10 cellular contexts compared by ENCODE assay signal in genomic region chr6:105985098-105985815, GRCh38.
DNase-seq lines count a peak whose midpoint lies in the region; ATAC-seq and TF ChIP-seq lines count a peak whose summit lies in the region.
"Had no signal": no experiment of that assay in that cellular context is flagged by ENCODE, and none has a peak within 500 bp of the region (broad histone marks: within the 10 kb centered on the region; RNA-seq: fewer than 3 reads in every experiment).

No MANE protein-coding gene starts in this region.

- TF ChIP-seq POLR2A in breast epithelium (IDR thresholded peaks at IDR 0.05), result no peak
- TF ChIP-seq POLR2A in thyroid gland (IDR thresholded peaks at IDR 0.05), result no peak

- CTCF ChIA-PET in MCF 10A (lab: Yijun Ruan, JAX), result interaction anchor here (0.6 kb wide), 1 partner anchor 1275 kb away, joined by 3 read pairs; no protein-coding TSS in a partner anchor
- CTCF ChIA-PET in Panc1 (lab: Charles Lee), result no interaction called here

- H3K9me3 ChIP-seq in breast epithelium (no peaks in the 10 kb centered on the region), Panc1 (ENCODE audit: control insufficient read depth, insufficient read depth, low read depth, low read length) (no peaks in the 10 kb centered on the region), hepatocyte (ENCODE audit: low read depth) (no peaks in the 10 kb centered on the region), thyroid gland (no peaks in the 10 kb centered on the region)

- H3K4me1 ChIP-seq in breast epithelium (no peaks in the 10 kb centered on the region), Panc1 (ENCODE audit: control insufficient read depth, insufficient read depth, low read length) (no peaks in the 10 kb centered on the region), hepatocyte (ENCODE audit: insufficient read depth) (peaks cover 10% of the 10 kb centered on the region), thyroid gland (peaks cover 11 to 19% of the 10 kb centered on the region in 2 donors)
- H3K4me1 ChIP-seq: BLaER1 had no signal

- peaks cover 12% of the 10 kb centered on the region for H3K4me1 Mint-ChIP-seq in MCF 10A (ENCODE audit: insufficient read depth, unreplicated experiment)

- 75% methylated on average over 5 of the region's 5 CpGs for WGBS in hepatocyte (ENCODE audit: low lambda C conversion rate, missing lambda C conversion rate)
- WGBS in thyroid gland, 2 donors, result 31 to 33% methylated on average over 5 of the region's 5 CpGs

- H3K27ac Mint-ChIP-seq in MCF 10A (ENCODE audit: low read depth, unreplicated experiment), result no peak overlapping the region

- no peak overlapping the region for H3K27ac ChIP-seq in breast epithelium
- H3K27ac ChIP-seq in Panc1 (ENCODE audit: low read length), result no peak overlapping the region
- no peak overlapping the region for H3K27ac ChIP-seq in hepatocyte
- H3K27ac ChIP-seq in thyroid gland, result no peak overlapping the region
- H3K27ac ChIP-seq: BLaER1 had no signal

- intact Hi-C loops in MCF 10A (cut with micrococcal nuclease), result no loop called here
- intact Hi-C loops in breast epithelium (cut with DNase I; ENCODE audit: low total_unique reads), result no loop called here
- intact Hi-C loops in Panc1 (cut with micrococcal nuclease; ENCODE audit: unreplicated experiment), result no loop called here
- intact Hi-C loops in thyroid gland (cut with DNase I), result loop anchor here (10.0 kb wide), 3 partner anchors 90 to 250 kb away; no protein-coding TSS in a partner anchor

- no peaks in the 10 kb centered on the region for H3K27me3 Mint-ChIP-seq in MCF 10A (ENCODE audit: insufficient read depth, unreplicated experiment)

- H3K4me3 ChIP-seq in breast epithelium (no peak overlapping the region), Panc1 (ENCODE audit: low read depth in 2 of 2, low read length in 2 of 2) (no peak overlapping the region), hepatocyte (no peak overlapping the region), thyroid gland (replicated peaks in 1 of 3) (no peak overlapping the region)
- H3K4me3 ChIP-seq: BLaER1 had no signal

- BruUV-seq in MCF 10A (replicated peaks; lab: Mats Ljungman, UMichigan), result no TSS peak
- BruUV-seq in Panc1 (replicated peaks; lab: Mats Ljungman, UMichigan), result no TSS peak

- H3K36me3 ChIP-seq in breast epithelium (no peaks in the 10 kb centered on the region), Panc1 (ENCODE audit: control insufficient read depth, insufficient read depth, low read length) (no peaks in the 10 kb centered on the region), hepatocyte (replicated peaks; ENCODE audit: insufficient read depth, low read depth) (no peaks in the 10 kb centered on the region), thyroid gland (no peaks in the 10 kb centered on the region)
- H3K36me3 ChIP-seq: BLaER1 had no signal

- H3K4me2 ChIP-seq in hepatocyte, result peak overlapping the region; percentile 73
- H3K4me2 ChIP-seq: BLaER1 had no signal

- ATAC-seq in Panc1, result 0 out of 2 replicates have a peak, but pooled peaks have one; percentile 24
- ATAC-seq in HG02571 (IDR thresholded peaks at IDR 0.05; ENCODE audit: unreplicated experiment), result no peak

- no peaks in the 10 kb centered on the region for H3K36me3 Mint-ChIP-seq in MCF 10A (ENCODE audit: insufficient read depth, unreplicated experiment)

- POLR2A ChIA-PET in MCF 10A (lab: Yijun Ruan, JAX) (no interaction called here), Panc1 (lab: Charles Lee) (no interaction called here)

- H4K20me1 ChIP-seq in hepatocyte (ENCODE audit: insufficient read depth, poor library complexity, severe bottlenecking), result no peaks in the 10 kb centered on the region
- H4K20me1 ChIP-seq: BLaER1 had no signal

- in situ Hi-C loops in Panc1 (cut with HindIII; ENCODE audit: low pct_unique_long_range_greater_than_20kb, low sequenced_read_pairs), result no loop called here

- H3K27me3 ChIP-seq in breast epithelium (peaks cover 0 to 7% of the 10 kb centered on the region in 2 donors), Panc1 (ENCODE audit: control insufficient read depth, insufficient read depth, low read length) (no peaks in the 10 kb centered on the region; the same call in 1 of the 2 replicates), hepatocyte (peaks cover 35% of the 10 kb centered on the region), thyroid gland (no peaks in the 10 kb centered on the region)

- no peak for TF ChIP-seq CTCF in MCF 10A (IDR thresholded peaks at IDR 0.05; ENCODE audit: unreplicated experiment)
- no peak for TF ChIP-seq CTCF in breast epithelium (IDR thresholded peaks at IDR 0.05)
- no peak for TF ChIP-seq CTCF in Panc1 (IDR thresholded peaks at IDR 0.05)
- no peak for TF ChIP-seq CTCF in hepatocyte (IDR thresholded peaks at IDR 0.05; ENCODE audit: poor library complexity)
- TF ChIP-seq CTCF in thyroid gland (IDR thresholded peaks at IDR 0.05), result no peak

- DNase-seq in MCF 10A (ENCODE audit: unreplicated experiment) (peak; percentile 72), breast epithelium (ENCODE audit: low spot score in 2 of 2) (no peak), Panc1 (ENCODE audit: low read depth, low spot score) (no peak), hepatocyte (ENCODE audit: low spot score) (no peak), thyroid gland (peak; percentile 50 to 55), SHP77 treated with DMSO at 0.1 percent for 48 hours (lab: John Stamatoyannopoulos, UW) (no peak), ureter (ENCODE audit: low spot score) (no peak)
- DNase-seq: NCI-H1048 had no signal

- H3K9me2 ChIP-seq in hepatocyte (replicated peaks; ENCODE audit: insufficient read depth), result no peaks in the 10 kb centered on the region

- no peak overlapping the region for H3K4me3 Mint-ChIP-seq in MCF 10A (ENCODE audit: unreplicated experiment)

- H2AFZ ChIP-seq in hepatocyte, result no peak overlapping the region

- H3K9me3 Mint-ChIP-seq in MCF 10A (ENCODE audit: unreplicated experiment), result no peaks in the 10 kb centered on the region

- no peaks in the 10 kb centered on the region for H3K79me2 ChIP-seq in hepatocyte

Comparison
In these comparisons a context has a peak if more than half of its experiments do, and no peak if none do; other contexts are left out.
1. DNase-seq: peak in MCF 10A (single experiment) and thyroid gland (2 of 2); none in breast epithelium (0 of 2), Panc1 (single experiment), hepatocyte (single experiment), SHP77 treated with DMSO at 0.1 percent for 48 hours (single experiment) and ureter (single experiment).